ENCODE assay signal across 7 cellular contexts in genomic region chr3:51538115-51538458, GRCh38. TPM values are rescaled to one million over a fixed set of nuclear protein-coding genes. Genes with fewer than 3 reads are reported as not detected.
DNase-seq lines count a peak whose midpoint lies in the region; ATAC-seq and TF ChIP-seq lines count a peak whose summit lies in the region.

No MANE protein-coding gene starts in this region.

- H3K27ac Mint-ChIP-seq in MCF 10A (ENCODE audit: low read depth, unreplicated experiment) = peak overlapping the region; percentile 65

- H3K36me3 ChIP-seq in KOPT-K1 (ENCODE audit: insufficient read depth, low read length) (peaks cover 12% of the 10 kb centered on the region), subcutaneous abdominal adipose tissue (ENCODE audit: control insufficient read depth in 5 of 5, insufficient read depth in 5 of 5, low read length in 5 of 5) (peaks cover 0 to 4% (median 0%) of the 10 kb centered on the region in 5 donors)

- H3K9me3 ChIP-seq in KOPT-K1 (ENCODE audit: insufficient read depth, low read length, poor library complexity, severe bottlenecking) = no peaks in the 10 kb centered on the region
- no peaks in the 10 kb centered on the region for H3K9me3 ChIP-seq in subcutaneous abdominal adipose tissue (ENCODE audit: control insufficient read depth in 5 of 5, low read length in 5 of 5)

- H3K27ac ChIP-seq in KOPT-K1 (ENCODE audit: low read depth, low read length, poor library complexity, severe bottlenecking) = peak overlapping the region; percentile 66
- H3K27ac ChIP-seq in layer of hippocampus (ENCODE audit: low read depth, low read length) = peak overlapping the region; percentile 56
- peak overlapping the region; percentile 88 for H3K27ac ChIP-seq in subcutaneous abdominal adipose tissue (ENCODE audit: low read depth, low read length)

- no peaks in the 10 kb centered on the region for H3K27me3 Mint-ChIP-seq in MCF 10A (ENCODE audit: insufficient read depth, unreplicated experiment)

- peak overlapping the region; percentile 61 to 99 (median 89) for H3K4me3 ChIP-seq in subcutaneous abdominal adipose tissue (ENCODE audit: low read depth in 1 of 5, low read length in 5 of 5)

- POLR2A ChIA-PET in MCF 10A (lab: Yijun Ruan, JAX) = interaction anchor here (0.6 to 4.9 kb wide), 22 partner anchors 9 to 1239 kb away, joined by 3 to 94 read pairs (median 5); partner anchors contain the start of genes DCAF1, HYAL3 and NAA80

- TF ChIP-seq CTCF in GM13976 (IDR thresholded peaks at IDR 0.05; ENCODE audit: borderline replicate concordance, control extremely low read depth, extremely low read depth, insufficient read depth, missing control alignments) (no peak), MCF 10A (IDR thresholded peaks at IDR 0.05; ENCODE audit: unreplicated experiment) (no peak)

- TSS peak; percentile 19 for BruUV-seq in MCF 10A (replicated peaks; lab: Mats Ljungman, UMichigan)

- H3K9ac ChIP-seq in subcutaneous abdominal adipose tissue (ENCODE audit: low read length in 5 of 5) = peak overlapping the region; percentile 94 to 98 (median 95)

- in situ Hi-C loops in GM13976 (cut with MboI; ENCODE audit: low sequenced_read_pairs, unreplicated experiment) = no loop called here

- CTCF ChIA-PET in MCF 10A (lab: Yijun Ruan, JAX) = interaction anchor here (0.6 to 6.1 kb wide), 15 partner anchors 9 to 924 kb away, joined by 3 to 34 read pairs (median 3); partner anchors contain the start of gene DCAF1

- no peak for ATAC-seq in HG02870 (IDR thresholded peaks at IDR 0.05; ENCODE audit: unreplicated experiment)

- no peaks in the 10 kb centered on the region for H3K27me3 ChIP-seq in layer of hippocampus (ENCODE audit: control insufficient read depth, insufficient read depth, low read length)
- H3K27me3 ChIP-seq in subcutaneous abdominal adipose tissue (ENCODE audit: control insufficient read depth in 5 of 5, insufficient read depth in 4 of 5, low read length in 5 of 5) = no peaks in the 10 kb centered on the region

- peaks cover 8% of the 10 kb centered on the region for H3K36me3 Mint-ChIP-seq in MCF 10A (ENCODE audit: insufficient read depth, unreplicated experiment)

- no peaks in the 10 kb centered on the region for H3K9me3 Mint-ChIP-seq in MCF 10A (ENCODE audit: unreplicated experiment)

- H3K4me1 Mint-ChIP-seq in MCF 10A (ENCODE audit: insufficient read depth, unreplicated experiment) = peaks cover 17% of the 10 kb centered on the region

- DNase-seq in GM13976 (ENCODE audit: low spot score) = peak; percentile 57
- no peak for DNase-seq in MCF 10A (ENCODE audit: unreplicated experiment)
- DNase-seq in NCI-H1048 (lab: John Stamatoyannopoulos, UW) = no peak

- peak overlapping the region; percentile 74 for H3K4me3 Mint-ChIP-seq in MCF 10A (ENCODE audit: unreplicated experiment)

- intact Hi-C loops in MCF 10A (cut with micrococcal nuclease) = loop anchor here (2.0 kb wide), 1 partner anchor 35 kb away; no protein-coding TSS in a partner anchor

- H3K4me1 ChIP-seq in subcutaneous abdominal adipose tissue (ENCODE audit: control insufficient read depth in 5 of 5, insufficient read depth in 5 of 5, low read length in 5 of 5) = peaks cover 3 to 29% (median 25%) of the 10 kb centered on the region in 5 donors

RNA-seq across cellular contexts. Expression of gene RAD54L2, which starts 0.4 kb away (rescaled TPM):
- 23.5 and 28.2 TPM in 2 replicates for total RNA-seq in MCF 10A (2022)

RNA-seq across cellular contexts. Expression of gene DCAF1, which starts 38.3 kb away (rescaled TPM):
- total RNA-seq in MCF 10A (2022) = 17.9 and 19.7 TPM in 2 replicates
